In the genomic region with DNA sequence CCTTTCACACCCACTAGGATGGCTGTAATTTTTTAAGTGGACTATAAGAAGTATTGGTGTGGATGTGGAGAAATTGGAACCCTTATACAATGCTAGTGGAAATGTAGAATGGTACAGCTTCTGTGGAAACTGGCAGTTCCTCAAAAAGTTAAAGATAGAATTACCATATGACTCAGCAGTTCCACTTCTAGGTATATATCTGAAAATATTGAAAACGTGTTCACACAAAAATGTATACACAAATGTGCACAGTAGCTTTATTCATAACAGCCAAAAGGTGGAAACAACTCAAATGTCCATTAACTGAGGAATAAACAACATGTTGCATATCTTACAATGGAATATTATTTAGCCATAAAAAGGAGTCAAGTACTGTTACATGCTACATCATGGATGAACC, we compare ENCODE assay signal across 1 cellular context.
TF ChIP-seq lines count a peak whose summit lies in the region.

No MANE protein-coding gene starts in this region.

TF ChIP-seq in K562, 482 proteins besides CTCF, POLR2A, EP300 and RAD21 (continued from another document):
- no peak for TF ChIP-seq ZBTB2 (IDR thresholded peaks at IDR 0.05)
- no peak for TF ChIP-seq YY1 (IDR thresholded peaks at IDR 0.05; ENCODE audit: borderline replicate concordance in 1 of 3, control insufficient read depth in 1 of 3, extremely low read depth in 1 of 3, insufficient read depth in 3 of 3, insufficient read length in 1 of 3, insufficient replicate concordance in 2 of 3, low read depth in 1 of 3, low read length in 2 of 3)
- TF ChIP-seq ZNF146 (CRISPR knock-in tag; IDR thresholded peaks at IDR 0.05; ENCODE audit: unreplicated experiment) = peak; percentile 42
- no peak for TF ChIP-seq TEAD1 (CRISPR knock-in tag; IDR thresholded peaks at IDR 0.05)
- TF ChIP-seq NFE2 (IDR thresholded peaks at IDR 0.05; ENCODE audit: low read depth) = peak; percentile 78
- no peak for TF ChIP-seq E2F1 (CRISPR knock-in tag; IDR thresholded peaks at IDR 0.05)
- no peak for TF ChIP-seq BHLHE40 (IDR thresholded peaks at IDR 0.05; ENCODE audit: low read length)
- no peak for TF ChIP-seq ZC3H4 (CRISPR knock-in tag; IDR thresholded peaks at IDR 0.05; ENCODE audit: borderline replicate concordance)
- TF ChIP-seq MAFK (IDR thresholded peaks at IDR 0.05; ENCODE audit: low read length) = peak; percentile 46; the same call in 1 of the 2 replicates
- peak; percentile 74 for TF ChIP-seq ZNF316 (IDR thresholded peaks at IDR 0.05)
- TF ChIP-seq, protein P1, sequence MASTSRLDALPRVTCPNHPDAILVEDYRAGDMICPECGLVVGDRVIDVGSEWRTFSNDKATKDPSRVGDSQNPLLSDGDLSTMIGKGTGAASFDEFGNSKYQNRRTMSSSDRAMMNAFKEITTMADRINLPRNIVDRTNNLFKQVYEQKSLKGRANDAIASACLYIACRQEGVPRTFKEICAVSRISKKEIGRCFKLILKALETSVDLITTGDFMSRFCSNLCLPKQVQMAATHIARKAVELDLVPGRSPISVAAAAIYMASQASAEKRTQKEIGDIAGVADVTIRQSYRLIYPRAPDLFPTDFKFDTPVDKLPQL (IDR thresholded peaks at IDR 0.05; ENCODE audit: extremely low read depth, insufficient read length) = no peak
- no peak for TF ChIP-seq ZNF232 (CRISPR knock-in tag; IDR thresholded peaks at IDR 0.05)
- TF ChIP-seq TGIF2 (CRISPR knock-in tag; IDR thresholded peaks at IDR 0.05) = no peak
